In the genomic region with DNA sequence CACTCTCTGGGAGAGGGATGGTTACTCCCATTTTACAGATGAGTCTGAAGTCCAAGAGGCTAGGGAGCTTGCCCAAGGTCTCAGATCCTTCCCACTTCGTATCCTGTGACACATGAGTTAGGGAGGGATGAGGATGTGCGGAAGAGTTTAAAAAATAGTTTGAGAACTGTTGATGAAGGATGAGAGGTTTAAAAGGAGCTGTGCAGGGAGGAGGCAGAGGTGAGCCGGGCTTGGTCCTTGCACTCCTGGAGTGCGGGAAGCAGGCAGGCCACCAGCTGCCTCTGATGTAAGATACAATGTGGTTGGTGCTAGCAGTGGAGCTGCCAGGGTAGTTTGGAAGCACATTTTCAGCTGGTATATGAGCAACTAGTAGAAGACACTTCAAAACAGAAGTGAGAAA, we compare ENCODE assay signal across 18 cellular contexts. TPM values are rescaled to one million over a fixed set of nuclear protein-coding genes. Genes with fewer than 3 reads are reported as not detected.
A peak's percentile ranks its signal among the peaks of the same experiment; 100 is the strongest.
DNase-seq lines count a peak whose midpoint lies in the region; ATAC-seq and TF ChIP-seq lines count a peak whose summit lies in the region.
"Had no signal": no experiment of that assay in that cellular context is flagged by ENCODE, and none has a peak within 500 bp of the region (broad histone marks: within the 10 kb centered on the region; RNA-seq: fewer than 3 reads in every experiment).

No MANE protein-coding gene starts in this region.

- H3K4me1 Mint-ChIP-seq in GM23338: peaks cover 9% of the 10 kb centered on the region

- no peaks in the 10 kb centered on the region for H3F3A ChIP-seq in GM23338 (replicated peaks; ENCODE audit: low read depth)

- H3K4me3 ChIP-seq in GM23338 (no peak overlapping the region), osteoblast (ENCODE audit: insufficient read depth, low read length) (no peak overlapping the region)
- H3K4me3 ChIP-seq: colonic mucosa had no signal

- H3K79me2 ChIP-seq in GM23338 (replicated peaks; ENCODE audit: insufficient read depth) (no peaks in the 10 kb centered on the region), osteoblast (ENCODE audit: insufficient read depth, low read length) (no peaks in the 10 kb centered on the region)

- no peaks in the 10 kb centered on the region for H3K9me3 Mint-ChIP-seq in GM23338

- H3K27ac ChIP-seq in GM23338 (ENCODE audit: low read depth) (0 out of 2 replicates have a peak overlapping the region, but pooled peaks have one; percentile 26), osteoblast (ENCODE audit: low read depth, low read length) (peak overlapping the region; percentile 38)
- H3K27ac ChIP-seq: colonic mucosa had no signal

- no peak for DNase-seq in GM23338 (ENCODE audit: low spot score)
- peak; percentile 61 for DNase-seq in NCI-H226
- DNase-seq in dermis blood vessel endothelial cell: peak; percentile 43
- no peak for DNase-seq in osteoblast (ENCODE audit: insufficient read length, low spot score, missing footprints)
- no peak for DNase-seq in COLO829 (ENCODE audit: low spot score)
- DNase-seq in activated CD8-positive, alpha-beta memory T cell treated with anti-CD3 and anti-CD28 coated beads for 24 hours: no peak
- DNase-seq: activated CD4-positive, alpha-beta T cell treated with anti-CD3 and anti-CD28 coated beads for 4 hours; activated CD8-positive, alpha-beta memory T cell treated with anti-CD3 and anti-CD28 coated beads, Interleukin-2, amount 50 U/mL, for 4 hours; activated naive CD4-positive, alpha-beta T cell; AML-193; colonic mucosa; COR-L47; Kasumi-1; kidney; NCI-H1417 treated with DMSO at 0.1 percent for 48 hours; NCI-H2171; NCI-H748 treated with DMSO at 0.1 percent for 48 hours had no signal

- no peak for TF ChIP-seq CTCF in GM23338 (conservative IDR thresholded peaks at IDR 0.05; ENCODE audit: low read depth in 2 of 2)
- TF ChIP-seq CTCF in osteoblast (IDR thresholded peaks at IDR 0.05; ENCODE audit: extremely low read depth, low read depth, low read length): no peak

- H3K4me1 ChIP-seq in GM23338 (ENCODE audit: insufficient read depth) (no peaks in the 10 kb centered on the region), osteoblast (ENCODE audit: insufficient read depth, low read length) (peaks cover 31% of the 10 kb centered on the region)
- H3K4me1 ChIP-seq: colonic mucosa had no signal

- no peaks in the 10 kb centered on the region; the same call in 1 of the 2 replicates for H4K20me1 ChIP-seq in GM23338 (replicated peaks; ENCODE audit: insufficient read depth)
- peaks cover 18% of the 10 kb centered on the region for H4K20me1 ChIP-seq in osteoblast (ENCODE audit: insufficient read depth, low read length)

- ATAC-seq in GM23338: no peak
- no peak for ATAC-seq in GM18498 (IDR thresholded peaks at IDR 0.05; ENCODE audit: unreplicated experiment)

- no peak overlapping the region for H3K4me3 Mint-ChIP-seq in GM23338

- H3K9me2 ChIP-seq in GM23338 (ENCODE audit: insufficient read depth): no peaks in the 10 kb centered on the region

- H3K36me3 ChIP-seq in GM23338 (ENCODE audit: insufficient read depth) (no peaks in the 10 kb centered on the region), osteoblast (ENCODE audit: insufficient read depth, low read length) (no peaks in the 10 kb centered on the region)
- H3K36me3 ChIP-seq: colonic mucosa had no signal

- peaks cover under 1% of the 10 kb centered on the region; the same call in 2 of the 3 replicates for H3K36me3 Mint-ChIP-seq in GM23338 (ENCODE audit: low read depth)

- no peak overlapping the region for H3K27ac Mint-ChIP-seq in GM23338

- H3K4me2 ChIP-seq in GM23338: no peak overlapping the region
- peak overlapping the region; percentile 21 for H3K4me2 ChIP-seq in osteoblast (ENCODE audit: insufficient read depth, low read length)

- peaks cover 5% of the 10 kb centered on the region for H3K27me3 Mint-ChIP-seq in GM23338 (ENCODE audit: insufficient read depth, low read depth, poor library complexity)

- peaks cover 2% of the 10 kb centered on the region for H3K9me3 ChIP-seq in osteoblast (ENCODE audit: low read depth, low read length)
- H3K9me3 ChIP-seq: colonic mucosa had no signal

- H3K27me3 ChIP-seq in GM23338 (ENCODE audit: insufficient read depth) (no peaks in the 10 kb centered on the region), osteoblast (ENCODE audit: insufficient read depth, low read length) (peaks cover 4% of the 10 kb centered on the region)
- H3K27me3 ChIP-seq: colonic mucosa had no signal

- H2AFZ ChIP-seq in GM23338: no peak overlapping the region
- H2AFZ ChIP-seq in osteoblast (ENCODE audit: low read length): no peak overlapping the region

TF ChIP-seq in GM23338, 12 proteins besides CTCF, POLR2A, EP300 and RAD21 (continues in another document):
- no peak for TF ChIP-seq ZNF462 (CRISPR knock-in tag; IDR thresholded peaks at IDR 0.05)
- no peak for TF ChIP-seq JUNB (IDR thresholded peaks at IDR 0.05; ENCODE audit: unreplicated experiment)
- TF ChIP-seq POLR2AphosphoS5 (IDR thresholded peaks at IDR 0.05; ENCODE audit: low read depth): no peak
- TF ChIP-seq, protein P1, sequence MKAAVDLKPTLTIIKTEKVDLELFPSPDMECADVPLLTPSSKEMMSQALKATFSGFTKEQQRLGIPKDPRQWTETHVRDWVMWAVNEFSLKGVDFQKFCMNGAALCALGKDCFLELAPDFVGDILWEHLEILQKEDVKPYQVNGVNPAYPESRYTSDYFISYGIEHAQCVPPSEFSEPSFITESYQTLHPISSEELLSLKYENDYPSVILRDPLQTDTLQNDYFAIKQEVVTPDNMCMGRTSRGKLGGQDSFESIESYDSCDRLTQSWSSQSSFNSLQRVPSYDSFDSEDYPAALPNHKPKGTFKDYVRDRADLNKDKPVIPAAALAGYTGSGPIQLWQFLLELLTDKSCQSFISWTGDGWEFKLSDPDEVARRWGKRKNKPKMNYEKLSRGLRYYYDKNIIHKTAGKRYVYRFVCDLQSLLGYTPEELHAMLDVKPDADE (IDR thresholded peaks at IDR 0.05): no peak
- no peak for TF ChIP-seq NANOG (IDR thresholded peaks at IDR 0.05; ENCODE audit: borderline replicate concordance)
- no peak for TF ChIP-seq EZH2 (IDR thresholded peaks at IDR 0.05; ENCODE audit: low read depth, unreplicated experiment)
- TF ChIP-seq CREB1 (CRISPR knock-in tag; IDR thresholded peaks at IDR 0.05; ENCODE audit: low read depth): no peak

RNA-seq across cellular contexts. Expression of gene TSPAN9, which starts 46.5 kb away (rescaled TPM):
- 17.2 and 31.5 TPM in 2 replicates for total RNA-seq in GM23338 (2014; rRNA removed; shearing (Covaris generic))
- 5.1 and 6.0 TPM in 2 replicates for polyA plus RNA-seq in GM23338 (2016; fragmentation: Nextera tagmentation; extraction: Ambion mirVana)
- total RNA-seq in dermis blood vessel endothelial cell (70.8 and 125 TPM in 2 replicates), osteoblast (12.1 and 13.0 TPM in 2 replicates)

Comparison
In these comparisons a context has a peak if more than half of its experiments do, and no peak if none do; other contexts are left out.
1. DNase-seq: peak in NCI-H226 (single experiment) and dermis blood vessel endothelial cell (single experiment); none in GM23338 (single experiment), osteoblast (single experiment), COLO829 (single experiment) and activated CD8-positive, alpha-beta memory T cell treated with anti-CD3 and anti-CD28 coated beads for 24 hours (single experiment).